Comparison of ENCODE assay signal across 14 cellular contexts in the genomic region with DNA sequence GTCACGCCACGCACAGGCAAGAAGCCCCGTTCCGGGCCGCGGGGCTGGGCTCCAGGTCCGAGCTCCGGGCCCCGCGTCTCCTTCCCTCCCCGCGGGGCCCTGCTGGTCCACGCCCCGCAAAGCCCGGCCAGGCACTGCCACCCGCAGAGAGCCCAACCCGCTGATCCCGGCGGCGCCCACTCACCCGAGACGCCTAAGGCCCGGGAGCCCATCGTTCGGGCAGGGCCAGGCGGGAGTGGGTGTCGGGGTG. TPM values are rescaled to one million over a fixed set of nuclear protein-coding genes. Genes with fewer than 3 reads are reported as not detected.
A peak's percentile ranks its signal among the peaks of the same experiment; 100 is the strongest.
DNase-seq lines count a peak whose midpoint lies in the region; ATAC-seq and TF ChIP-seq lines count a peak whose summit lies in the region.
"Had no signal": no experiment of that assay in that cellular context is flagged by ENCODE, and none has a peak within 500 bp of the region (broad histone marks: within the 10 kb centered on the region; RNA-seq: fewer than 3 reads in every experiment).

No MANE protein-coding gene starts in this region.

- 1 to 2% methylated on average over 27 of the region's 27 CpGs for WGBS in sigmoid colon, 2 donors

- CTCF ChIA-PET in WTC11 (lab: Charles Lee): interaction anchor here (0.9 to 1.8 kb wide), 2 partner anchors 11 to 118 kb away, joined by 4 to 5 read pairs; no protein-coding TSS in a partner anchor

- H3K9me3 ChIP-seq in iPS-18c (ENCODE audit: control insufficient read depth, insufficient read depth, low read length) (peaks cover 16% of the 10 kb centered on the region), sigmoid colon (no peaks in the 10 kb centered on the region)
- H3K9me3 ChIP-seq: pancreas had no signal

- peaks cover 7% of the 10 kb centered on the region; the same call in 1 of the 2 replicates for H3K36me3 Mint-ChIP-seq in WTC11
- H3K36me3 Mint-ChIP-seq: activated naive CD4-positive, alpha-beta T cell treated with anti-CD3 and anti-CD28 coated beads, Interleukin-2, amount 10 ng/mL, durations not matched to agents 7 days and 5 days had no signal

- intact Hi-C loops in sigmoid colon (cut with DNase I): loop anchor here (2.0 kb wide), 1 partner anchor 93 kb away; no protein-coding TSS in a partner anchor

- H3K4me1 ChIP-seq in sigmoid colon: peaks cover 0 to 22% (median 4%) of the 10 kb centered on the region in 4 donors
- H3K4me1 ChIP-seq: pancreas had no signal

- TF ChIP-seq CTCF in GM13976 (IDR thresholded peaks at IDR 0.05; ENCODE audit: borderline replicate concordance, control extremely low read depth, extremely low read depth, insufficient read depth, missing control alignments) (no peak), WTC11 (IDR thresholded peaks at IDR 0.05) (no peak), sigmoid colon (IDR thresholded peaks at IDR 0.05) (no peak)

- no peaks in the 10 kb centered on the region for H3K36me3 ChIP-seq in sigmoid colon
- H3K36me3 ChIP-seq: pancreas had no signal

- in situ Hi-C loops in GM13976 (cut with MboI; ENCODE audit: low sequenced_read_pairs, unreplicated experiment): no loop called here

- TF ChIP-seq EP300 in sigmoid colon (IDR thresholded peaks at IDR 0.05): no peak

- peak overlapping the region; percentile 69 to 79 (median 76) for H3K27ac ChIP-seq in sigmoid colon
- H3K27ac ChIP-seq: pancreas had no signal

- no peak overlapping the region for H3K27ac Mint-ChIP-seq in WTC11
- H3K27ac Mint-ChIP-seq: activated naive CD4-positive, alpha-beta T cell treated with anti-CD3 and anti-CD28 coated beads, Interleukin-2, amount 10 ng/mL, durations not matched to agents 7 days and 5 days had no signal

- H3K27me3 ChIP-seq in sigmoid colon: peaks cover 0 to 7% (median 0%) of the 10 kb centered on the region in 3 donors

- H3K4me1 Mint-ChIP-seq in WTC11: peaks cover 45% of the 10 kb centered on the region

- ATAC-seq in WTC11 (no peak), HG03175 (IDR thresholded peaks at IDR 0.05; ENCODE audit: unreplicated experiment) (no peak), GM19023 (IDR thresholded peaks at IDR 0.05; ENCODE audit: unreplicated experiment) (no peak)

- POLR2A ChIA-PET in WTC11 (lab: Charles Lee): interaction anchor here (0.7 kb wide), 1 partner anchor 96 kb away, joined by 3 read pairs; the partner anchor contains the start of gene ARHGAP4

- H3K4me3 Mint-ChIP-seq in WTC11: peak overlapping the region; percentile 75

- H3K27me3 Mint-ChIP-seq in WTC11 (ENCODE audit: low read depth): peaks cover 3% of the 10 kb centered on the region; the same call in 1 of the 2 replicates

- DNase-seq in GM13976 (ENCODE audit: low spot score) (peak; percentile 8), WTC11 (ENCODE audit: low spot score) (no peak), sigmoid colon (peak; percentile 56), kidney tubule cell (ENCODE audit: low spot score) (no peak)
- no peak for DNase-seq in stimulated activated naive CD4-positive, alpha-beta T cell (lab: John Stamatoyannopoulos, UW)
- DNase-seq: DMS79 treated with DMSO at 0.1 percent for 48 hours, KBM-7, NCI-H510A, T1000 had no signal

- no peak for TF ChIP-seq POLR2A in sigmoid colon (IDR thresholded peaks at IDR 0.05)

- no peaks in the 10 kb centered on the region for H3K9me3 Mint-ChIP-seq in WTC11
- H3K9me3 Mint-ChIP-seq: activated naive CD4-positive, alpha-beta T cell treated with anti-CD3 and anti-CD28 coated beads, Interleukin-2, amount 10 ng/mL, durations not matched to agents 7 days and 5 days had no signal

- H3K4me3 ChIP-seq in iPS-18c (ENCODE audit: insufficient read depth, low read depth, low read length): peak overlapping the region; percentile 59
- H3K4me3 ChIP-seq in sigmoid colon: peak overlapping the region; percentile 34 to 59 (median 52)

TF ChIP-seq in WTC11, 78 proteins besides CTCF, POLR2A, EP300 and RAD21 (continues in another document):
- TF ChIP-seq ZNF219 (CRISPR knock-in tag; IDR thresholded peaks at IDR 0.05; ENCODE audit: borderline replicate concordance): no peak
- TF ChIP-seq, protein P1, sequence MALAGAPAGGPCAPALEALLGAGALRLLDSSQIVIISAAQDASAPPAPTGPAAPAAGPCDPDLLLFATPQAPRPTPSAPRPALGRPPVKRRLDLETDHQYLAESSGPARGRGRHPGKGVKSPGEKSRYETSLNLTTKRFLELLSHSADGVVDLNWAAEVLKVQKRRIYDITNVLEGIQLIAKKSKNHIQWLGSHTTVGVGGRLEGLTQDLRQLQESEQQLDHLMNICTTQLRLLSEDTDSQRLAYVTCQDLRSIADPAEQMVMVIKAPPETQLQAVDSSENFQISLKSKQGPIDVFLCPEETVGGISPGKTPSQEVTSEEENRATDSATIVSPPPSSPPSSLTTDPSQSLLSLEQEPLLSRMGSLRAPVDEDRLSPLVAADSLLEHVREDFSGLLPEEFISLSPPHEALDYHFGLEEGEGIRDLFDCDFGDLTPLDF (CRISPR knock-in tag; IDR thresholded peaks at IDR 0.05): no peak
- TF ChIP-seq ATF2 (CRISPR knock-in tag; IDR thresholded peaks at IDR 0.05; ENCODE audit: borderline replicate concordance, low read depth): no peak
- no peak for TF ChIP-seq ZBTB43 (CRISPR knock-in tag; IDR thresholded peaks at IDR 0.05)
- TF ChIP-seq, protein P2, sequence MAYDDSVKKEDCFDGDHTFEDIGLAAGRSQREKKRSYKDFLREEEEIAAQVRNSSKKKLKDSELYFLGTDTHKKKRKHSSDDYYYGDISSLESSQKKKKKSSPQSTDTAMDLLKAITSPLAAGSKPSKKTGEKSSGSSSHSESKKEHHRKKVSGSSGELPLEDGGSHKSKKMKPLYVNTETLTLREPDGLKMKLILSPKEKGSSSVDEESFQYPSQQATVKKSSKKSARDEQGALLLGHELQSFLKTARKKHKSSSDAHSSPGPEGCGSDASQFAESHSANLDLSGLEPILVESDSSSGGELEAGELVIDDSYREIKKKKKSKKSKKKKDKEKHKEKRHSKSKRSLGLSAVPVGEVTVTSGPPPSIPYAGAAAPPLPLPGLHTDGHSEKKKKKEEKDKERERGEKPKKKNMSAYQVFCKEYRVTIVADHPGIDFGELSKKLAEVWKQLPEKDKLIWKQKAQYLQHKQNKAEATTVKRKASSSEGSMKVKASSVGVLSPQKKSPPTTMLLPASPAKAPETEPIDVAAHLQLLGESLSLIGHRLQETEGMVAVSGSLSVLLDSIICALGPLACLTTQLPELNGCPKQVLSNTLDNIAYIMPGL (CRISPR knock-in tag; IDR thresholded peaks at IDR 0.05): no peak
- TF ChIP-seq KAT7 (CRISPR knock-in tag; IDR thresholded peaks at IDR 0.05; ENCODE audit: borderline replicate concordance): no peak

RNA-seq across cellular contexts. Expression of gene PDZD4, which starts 0.9 kb away (rescaled TPM):
- total RNA-seq in WTC11 (2021): 120 to 175 TPM (median 161 TPM) in 3 replicates
- 10 to 100 TPM in 3 of 4 donors, 1 to 10 TPM in 1; 8.6 to 24.4 (median 14.2) TPM for total RNA-seq in sigmoid colon
- polyA plus RNA-seq in sigmoid colon: 1 to 10 TPM in 2 of 3 donors, under 1 TPM in 1; 0.46 to 5.1 (median 1.2) TPM

RNA-seq across cellular contexts. Expression of gene SSR4, which starts 35.0 kb away (rescaled TPM):
- total RNA-seq in WTC11 (2021) (203 to 237 TPM (median 232 TPM) in 3 replicates), sigmoid colon (100 to 1,000 TPM; 143 to 177 (median 156) TPM)
- polyA plus RNA-seq in sigmoid colon: 100 to 1,000 TPM; 327 to 494 (median 405) TPM

RNA-seq across cellular contexts. Expression of gene IDH3G, which starts 35.3 kb away (rescaled TPM):
- total RNA-seq in WTC11 (2021) (50.4 to 52.9 TPM (median 52.4 TPM) in 3 replicates), sigmoid colon (10 to 100 TPM; 54.2 to 89.5 (median 62.7) TPM)
- 10 to 100 TPM; 66.7 to 85.3 (median 76.5) TPM for polyA plus RNA-seq in sigmoid colon

RNA-seq across cellular contexts. Expression of gene SRPK3, which starts 48.6 kb away (rescaled TPM):
- not detected in 3 replicates for total RNA-seq in WTC11 (2021)
- total RNA-seq in sigmoid colon: 10 to 100 TPM in 1 of 4 donors, 1 to 10 TPM in 3; 2.1 to 13.0 (median 6.9) TPM
- polyA plus RNA-seq in sigmoid colon: under 1 TPM in 1 of 3 donors, not detected in 2; 0.31 TPM

RNA-seq across cellular contexts. Expression of gene L1CAM, which starts 56.5 kb away (rescaled TPM):
- total RNA-seq in WTC11 (2021): 40.2 to 55.2 TPM (median 49.4 TPM) in 3 replicates
- total RNA-seq in sigmoid colon: 10 to 100 TPM in 3 of 4 donors, 1 to 10 TPM in 1; 6.6 to 30.2 (median 23.1) TPM
- 10 to 100 TPM in 1 of 3 donors, 1 to 10 TPM in 1, not detected in 1; 2.4 to 10.5 TPM for polyA plus RNA-seq in sigmoid colon

Comparison
In these comparisons a context has a peak if more than half of its experiments do, and no peak if none do; other contexts are left out.
1. DNase-seq: peak in GM13976 (single experiment) and sigmoid colon (single experiment); none in WTC11 (single experiment), kidney tubule cell (single experiment) and stimulated activated naive CD4-positive, alpha-beta T cell (0 of 6).